In the genomic region with DNA sequence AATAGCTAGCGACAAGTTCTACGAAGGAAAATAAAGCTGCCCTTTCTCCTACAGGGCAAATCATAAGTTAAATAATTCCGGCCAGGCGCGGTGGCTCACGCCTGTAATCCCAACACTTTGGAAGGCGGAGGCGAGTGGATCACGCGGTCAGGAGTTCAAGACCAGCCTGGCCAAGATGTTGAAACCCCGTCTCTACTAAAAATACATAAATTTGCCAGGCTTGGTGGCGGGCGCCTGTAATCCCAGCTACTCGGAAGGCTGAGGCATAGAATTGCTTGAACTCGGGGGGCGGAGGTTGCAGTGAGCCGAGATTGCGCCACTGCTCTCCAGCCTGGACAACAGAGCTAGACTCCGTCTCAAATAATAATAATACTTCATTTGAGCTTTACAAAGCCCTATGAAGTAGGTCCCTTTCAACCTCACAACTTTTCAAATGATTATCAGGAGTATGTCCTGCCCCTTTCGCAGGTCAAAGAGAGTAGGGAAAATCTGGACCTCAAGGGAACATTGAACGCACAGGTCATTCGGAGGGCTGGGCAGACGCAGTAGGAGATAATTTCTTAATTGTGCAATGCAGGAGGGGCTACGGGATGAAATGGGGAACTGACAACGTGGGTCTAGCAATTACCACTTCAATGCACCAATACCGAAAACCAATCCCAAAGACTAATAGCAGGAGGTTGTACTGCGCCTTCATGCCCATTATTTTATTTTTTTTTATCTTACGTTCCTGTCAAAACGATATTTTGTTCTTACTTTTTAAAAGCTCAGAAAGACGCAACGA, we compare ENCODE assay signal across 8 cellular contexts. TPM values are rescaled to one million over a fixed set of nuclear protein-coding genes. Genes with fewer than 3 reads are reported as not detected.
DNase-seq lines count a peak whose midpoint lies in the region; ATAC-seq, FAIRE-seq and TF ChIP-seq lines count a peak whose summit lies in the region.

No MANE protein-coding gene starts in this region.

- H4K20me1 ChIP-seq in KMS-11 (ENCODE audit: insufficient read depth): no peaks in the 10 kb centered on the region
- no peaks in the 10 kb centered on the region for H4K20me1 ChIP-seq in K562 (replicated peaks; ENCODE audit: control insufficient read depth, insufficient read depth, low read length)

- H3K9me1 ChIP-seq in K562 (ENCODE audit: control insufficient read depth, insufficient read depth, low read length): no peaks in the 10 kb centered on the region

- in situ Hi-C loops in K562 (cut with MboI): no loop called here

- no peak for TF ChIP-seq RAD21 in K562 (CRISPR knock-in tag; conservative IDR thresholded peaks at IDR 0.05 in 1 of 2, IDR thresholded peaks at IDR 0.05 in 1 of 2)

- H3K36me3 ChIP-seq in KMS-11 (ENCODE audit: insufficient read depth) (no peaks in the 10 kb centered on the region), K562 (ENCODE audit: control insufficient read depth, insufficient read depth, low read length) (no peaks in the 10 kb centered on the region), lung (ENCODE audit: control insufficient read depth in 2 of 2, insufficient read depth in 2 of 2, low read length in 2 of 2) (no peaks in the 10 kb centered on the region), aorta (ENCODE audit: control insufficient read depth in 1 of 2, insufficient read depth in 2 of 2, low read length in 1 of 2) (no peaks in the 10 kb centered on the region)

- ATAC-seq in K562 (peak; percentile 37), lung (ENCODE audit: insufficient read depth, low FRiP score) (no peak), aorta (ENCODE audit: low FRiP score) (no peak), HG02884 (IDR thresholded peaks at IDR 0.05; ENCODE audit: unreplicated experiment) (no peak)

- POLR2A ChIA-PET in K562 (lab: Yijun Ruan, JAX): interaction anchor here (0.7 to 0.9 kb wide), 3 partner anchors 18 to 466 kb away, joined by 3 to 4 read pairs (median 3); no protein-coding TSS in a partner anchor

- 0 out of 2 replicates have a peak, but pooled peaks cover 8% of the 10 kb centered on the region for H3K79me2 ChIP-seq in KMS-11 (ENCODE audit: insufficient read depth, low read depth)
- H3K79me2 ChIP-seq in K562 (ENCODE audit: control insufficient read depth, insufficient read depth, low read length): no peaks in the 10 kb centered on the region; the same call in 2 of the 3 replicates

- H3K9ac ChIP-seq in KMS-11: peak overlapping the region; percentile 67; the same call in 1 of the 2 replicates
- H3K9ac ChIP-seq in K562 (ENCODE audit: insufficient read depth in 1 of 2, low read depth in 2 of 2, low read length in 2 of 2): peak overlapping the region; percentile 69 to 88

- CTCF ChIA-PET in K562 (lab: Yijun Ruan, JAX; ENCODE audit: low intra/inter-chr PET ratio): no interaction called here

- peak overlapping the region; percentile 95 for H2AFZ ChIP-seq in KMS-11 (ENCODE audit: low read depth)
- H2AFZ ChIP-seq in K562 (ENCODE audit: low read depth, low read length): peak overlapping the region; percentile 99

- H3K4me3 ChIP-seq in KMS-11 (IDR thresholded peaks at IDR 0.05; ENCODE audit: insufficient read depth, low read depth, low read length) (no peak overlapping the region), K562 (peak overlapping the region; percentile 63), lung (peak overlapping the region; percentile 70), aorta (ENCODE audit: low read length in 2 of 2) (peak overlapping the region; percentile 55 to 78)

- TF ChIP-seq CTCF in KMS-11 (conservative IDR thresholded peaks at IDR 0.05; ENCODE audit: low read depth, low read length): no peak
- no peak for TF ChIP-seq CTCF in K562 (IDR thresholded peaks at IDR 0.05 in 2 of 3, conservative IDR thresholded peaks at IDR 0.05 in 1 of 3; ENCODE audit: insufficient read depth in 2 of 3, low read depth in 1 of 3, low read length in 3 of 3)
- TF ChIP-seq CTCF in lung (IDR thresholded peaks at IDR 0.05; ENCODE audit: control extremely low read depth, extremely low read depth): no peak

- H3K27me3 ChIP-seq in KMS-11 (ENCODE audit: insufficient read depth, low read depth): no peaks in the 10 kb centered on the region
- no peaks in the 10 kb centered on the region for H3K27me3 ChIP-seq in K562 (ENCODE audit: control insufficient read depth in 2 of 2, insufficient read depth in 2 of 2, low read length in 2 of 2)
- H3K27me3 ChIP-seq in lung (ENCODE audit: control insufficient read depth, insufficient read depth): no peaks in the 10 kb centered on the region
- H3K27me3 ChIP-seq in aorta (ENCODE audit: control insufficient read depth in 1 of 2, insufficient read depth in 2 of 2, low read length in 1 of 2): no peaks in the 10 kb centered on the region

- TSS peak; percentile 71 for BruUV-seq in K562 (replicated peaks; lab: Mats Ljungman, UMichigan)

- H3K27ac ChIP-seq in KMS-11: peak overlapping the region; percentile 37; the same call in 1 of the 2 replicates
- peak overlapping the region; percentile 29; the same call in 2 of the 3 replicates for H3K27ac ChIP-seq in K562 (ENCODE audit: extremely low read depth, low read depth, low read length)
- H3K27ac ChIP-seq in lung (ENCODE audit: low read depth in 1 of 2, low read length in 1 of 2): peak overlapping the region; percentile 12 to 68
- H3K27ac ChIP-seq in aorta (ENCODE audit: low read depth in 1 of 2, low read length in 2 of 2): no peak overlapping the region

- no peak for TF ChIP-seq POLR2A in K562 (conservative IDR thresholded peaks at IDR 0.05)

- DNase-seq in CD1c-positive myeloid dendritic cell (ENCODE audit: extremely low spot score) (peak; percentile 73), K562 (ENCODE audit: extremely low read depth in 1 of 4, low spot score in 3 of 4) (peak in 3 of 4 experiments; percentile 19 to 21 (median 20)), lung (ENCODE audit: low spot score) (no peak), aorta (no peak), putamen (ENCODE audit: low spot score) (no peak), NCI-H1092 (lab: John Stamatoyannopoulos, UW) (no peak)

- TF ChIP-seq EP300 in K562 (IDR thresholded peaks at IDR 0.05; ENCODE audit: low read length): no peak

- whole genome bisulfite sequencing in K562 (ENCODE audit: insufficient coverage, low coverage, missing lambda C conversion rate): 35% methylated on average over 31 of the region's 31 CpGs
- 33 to 42% methylated on average over 31 of the region's 31 CpGs for WGBS in lung, 2 donors
- 25 to 34% methylated on average over 31 of the region's 31 CpGs for WGBS in aorta, 2 donors

- H3K9me3 ChIP-seq in K562 (replicated peaks; ENCODE audit: control insufficient read depth, insufficient read depth, low read depth, low read length) (no peaks in the 10 kb centered on the region), lung (ENCODE audit: control insufficient read depth in 2 of 2, insufficient read depth in 1 of 2, low read length in 1 of 2) (no peaks in the 10 kb centered on the region), aorta (ENCODE audit: control insufficient read depth, low read length) (no peaks in the 10 kb centered on the region)

- H3K4me1 ChIP-seq in KMS-11 (ENCODE audit: low read depth, poor library complexity, severe bottlenecking) (peaks cover 8% of the 10 kb centered on the region), K562 (replicated peaks in 1 of 2; ENCODE audit: control insufficient read depth in 2 of 2, insufficient read depth in 2 of 2, low read length in 2 of 2) (peaks cover 0 to 2% of the 10 kb centered on the region in 2 experiments; a peak in 1 of 5 replicates), lung (ENCODE audit: control insufficient read depth in 2 of 2, insufficient read depth in 2 of 2, low read length in 2 of 2) (peaks cover 4% of the 10 kb centered on the region in 2 donors), aorta (ENCODE audit: control insufficient read depth in 1 of 2, insufficient read depth in 2 of 2, low read length in 2 of 2) (no peaks in the 10 kb centered on the region)

- no peak for FAIRE-seq in K562 (lab: Jason Lieb, UNC)

- H3K4me2 ChIP-seq in KMS-11 (peak overlapping the region; percentile 56), K562 (ENCODE audit: insufficient read depth, low read length) (peak overlapping the region; percentile 91)

- intact Hi-C loops in K562 (cut with micrococcal nuclease) (no loop called here), aorta (cut with DNase I) (no loop called here)

RNA-seq across cellular contexts. Expression of a gene that starts 0.6 kb away (rescaled TPM):
- 7.3 and 10.3 TPM in 2 replicates for total RNA-seq in K562 (2011; cell fraction: chromatin; rRNA removed; ENCODE audit: low replicate concordance)
- 7.8 and 7.9 TPM in 2 replicates for total RNA-seq in K562 (2011; cell fraction: nucleolus; rRNA removed)
- total RNA-seq in K562 (2011; cell fraction: nucleoplasm; rRNA removed): 10.5 and 13.7 TPM in 2 replicates
- total RNA-seq in K562 (2014; rRNA removed) (32.2 and 33.1 TPM in 2 replicates), K562 (2014; rRNA removed; fragmentation: Illumina TruSeq; extraction: Trizol) (27.3 and 29.6 TPM in 2 replicates), K562 (2015; rRNA removed; fragmentation: Illumina TruSeq; extraction: Trizol) (38.9 and 40.0 TPM in 2 replicates), K562 (2021) (49.5 and 52.3 TPM in 2 replicates), lung (10 to 100 TPM; 42.5 to 66.8 TPM), aorta (10 to 100 TPM; 30.2 to 37.5 TPM)
- polyA plus RNA-seq in K562 (2011; rRNA removed) (41.8 and 46.5 TPM in 2 replicates), K562 (2014; fragmentation: Illumina TruSeq; extraction: Trizol) (40.6 and 58.6 TPM in 2 replicates), K562 (2014; fragmentation: Nextera tagmentation; extraction: Ambion mirVana) (100 to 1,000 TPM; 115 to 121 TPM), K562 (2014; rRNA removed) (48.0 and 54.6 TPM in 2 replicates), lung (10 to 100 TPM; 41.8 to 46.6 TPM), aorta (10 to 100 TPM; 23.6 to 28.9 TPM)
- polyA plus RNA-seq in K562 (2011; cell fraction: cytosol; rRNA removed): 40.7 and 66.0 TPM in 2 replicates
- 30.8 and 37.3 TPM in 2 replicates for polyA plus RNA-seq in K562 (2011; cell fraction: nucleus; rRNA removed)
- 31.3 and 34.4 TPM in 2 replicates for polyA plus RNA-seq in K562 (2012)
- polyA minus RNA-seq in K562 (2011; rRNA and poly(A)+ RNA removed): 24.1 and 28.4 TPM in 2 replicates
- polyA minus RNA-seq in K562 (2011; cell fraction: cytosol; rRNA and poly(A)+ RNA removed): 15.6 and 19.9 TPM in 2 replicates
- polyA minus RNA-seq in K562 (2011; cell fraction: nucleus; rRNA and poly(A)+ RNA removed): 4.7 and 6.4 TPM in 2 replicates

RNA-seq across cellular contexts. Expression of a gene that starts 7.5 kb away (rescaled TPM):
- total RNA-seq in K562 (2011; cell fraction: chromatin; rRNA removed; ENCODE audit: low replicate concordance): 0.37 and 0.74 TPM in 2 replicates
- total RNA-seq in K562 (2011; cell fraction: nucleolus; rRNA removed): 0.50 and 0.66 TPM in 2 replicates
- total RNA-seq in K562 (2011; cell fraction: nucleoplasm; rRNA removed): 0.22 and 1.3 TPM in 2 replicates
- total RNA-seq in K562 (2014; rRNA removed) (0.53 TPM in 1 of 2 replicates, not detected in the other), K562 (2014; rRNA removed; fragmentation: Illumina TruSeq; extraction: Trizol) (0.16 and 0.29 TPM in 2 replicates), K562 (2015; rRNA removed; fragmentation: Illumina TruSeq; extraction: Trizol) (0.11 TPM in 1 of 2 replicates, not detected in the other), K562 (2021) (0.07 and 0.60 TPM in 2 replicates), lung (10 to 100 TPM; 10.4 to 27.5 TPM), aorta (10 to 100 TPM in 1 of 2 donors, 1 to 10 TPM in 1; 4.7 to 15.3 TPM)
- polyA plus RNA-seq in K562 (2011; rRNA removed) (0.15 and 0.36 TPM in 2 replicates), K562 (2014; fragmentation: Illumina TruSeq; extraction: Trizol) (0.39 and 0.40 TPM in 2 replicates), K562 (2014; fragmentation: Nextera tagmentation; extraction: Ambion mirVana) (under 1 TPM in 1 of 2 experiments, not detected in 1; 0.25 TPM), K562 (2014; rRNA removed) (0.50 and 2.5 TPM in 2 replicates), lung (1 to 10 TPM; 6.3 to 7.7 TPM), aorta (1 to 10 TPM; 3.3 to 6.0 TPM)
- 0.09 and 0.15 TPM in 2 replicates for polyA plus RNA-seq in K562 (2011; cell fraction: cytosol; rRNA removed)
- 0.20 and 0.63 TPM in 2 replicates for polyA plus RNA-seq in K562 (2011; cell fraction: nucleus; rRNA removed)
- 0.30 and 0.79 TPM in 2 replicates for polyA plus RNA-seq in K562 (2012)
- polyA minus RNA-seq in K562 (2011; rRNA and poly(A)+ RNA removed): 0.18 and 0.33 TPM in 2 replicates
- polyA minus RNA-seq in K562 (2011; cell fraction: cytosol; rRNA and poly(A)+ RNA removed): not detected in 2 replicates
- polyA minus RNA-seq in K562 (2011; cell fraction: nucleus; rRNA and poly(A)+ RNA removed): 0.11 and 0.81 TPM in 2 replicates

Comparison
In these comparisons a context has a peak if more than half of its experiments do, and no peak if none do; other contexts are left out.
1. DNase-seq: peak in CD1c-positive myeloid dendritic cell (single experiment) and K562 (3 of 4); none in lung (single experiment), aorta (0 of 2), putamen (single experiment) and NCI-H1092 (single experiment).
2. H3K27ac ChIP-seq: peak in KMS-11 (single experiment), K562 (single experiment) and lung (2 of 2); none in aorta (0 of 2).